ENCODE assay signal across 11 cellular contexts in genomic region chr1:46370214-46370633, GRCh38. TPM values are rescaled to one million over a fixed set of nuclear protein-coding genes. Genes with fewer than 3 reads are reported as not detected.
DNase-seq lines count a peak whose midpoint lies in the region; ATAC-seq and TF ChIP-seq lines count a peak whose summit lies in the region.
"Had no signal": no experiment of that assay in that cellular context is flagged by ENCODE, and none has a peak within 500 bp of the region (broad histone marks: within the 10 kb centered on the region; RNA-seq: fewer than 3 reads in every experiment).

No MANE protein-coding gene starts in this region.

- no peak overlapping the region for H3K27ac ChIP-seq in RWPE2 (ENCODE audit: poor library complexity, severe bottlenecking)
- H3K27ac ChIP-seq: SK-N-MC had no signal

- peaks cover 12% of the 10 kb centered on the region for H3K36me3 Mint-ChIP-seq in natural killer cell treated with Interleukin-12 subunit alpha and Interleukin-12 subunit beta and Interleukin-15 and Interleukin-18, amount 100 ng/mL, for 72 hours

- DNase-seq in GM12865 (ENCODE audit: low read depth) (peak; percentile 9), RWPE2 (ENCODE audit: low spot score) (no peak), left lobe of liver (ENCODE audit: low spot score) (no peak), superior temporal gyrus (ENCODE audit: extremely low spot score) (no peak), activated gamma-delta T cell treated with Interleukin-2 at 50 U/mL for 16 hours (no peak)
- DNase-seq in natural killer cell treated with Interleukin-12 subunit alpha and Interleukin-12 subunit beta and Interleukin-15 and Interleukin-18, amount 100 ng/mL, for 72 hours (ENCODE audit: low spot score) = no peak

- peak; percentile 49 for ATAC-seq in HG02610 (IDR thresholded peaks at IDR 0.05; ENCODE audit: unreplicated experiment)
- peak; percentile 49 for ATAC-seq in RWPE2 (ENCODE audit: low read depth)
- peak; percentile 28 for ATAC-seq in left lobe of liver
- no peak for ATAC-seq in GM18907 (IDR thresholded peaks at IDR 0.05; ENCODE audit: unreplicated experiment)
- ATAC-seq in natural killer cell treated with Interleukin-12 subunit alpha and Interleukin-12 subunit beta and Interleukin-15 and Interleukin-18, amount 100 ng/mL, for 72 hours = no peak

- peak overlapping the region in 1 of 2 donors; percentile 0 for H3K27ac Mint-ChIP-seq in natural killer cell treated with Interleukin-12 subunit alpha and Interleukin-12 subunit beta and Interleukin-15 and Interleukin-18, amount 100 ng/mL, for 72 hours

- peaks cover 7% of the 10 kb centered on the region for H3K36me3 ChIP-seq in RWPE2 (ENCODE audit: low read depth)

- no peaks in the 10 kb centered on the region for H3K4me1 ChIP-seq in RWPE2 (ENCODE audit: insufficient read depth, poor library complexity, severe bottlenecking)
- H3K4me1 ChIP-seq: HAP-1 had no signal

- no peaks in the 10 kb centered on the region for H3K9me3 ChIP-seq in RWPE2 (ENCODE audit: severe bottlenecking)
- H3K9me3 ChIP-seq: HAP-1 had no signal

- H3K4me1 Mint-ChIP-seq in natural killer cell treated with Interleukin-12 subunit alpha and Interleukin-12 subunit beta and Interleukin-15 and Interleukin-18, amount 100 ng/mL, for 72 hours (ENCODE audit: low read depth in 2 of 2) = peaks cover 5 to 6% of the 10 kb centered on the region in 2 donors
- H3K4me1 Mint-ChIP-seq: nephron had no signal

- no peaks in the 10 kb centered on the region for H3K27me3 Mint-ChIP-seq in natural killer cell treated with Interleukin-12 subunit alpha and Interleukin-12 subunit beta and Interleukin-15 and Interleukin-18, amount 100 ng/mL, for 72 hours

- H3K4me3 Mint-ChIP-seq in natural killer cell treated with Interleukin-12 subunit alpha and Interleukin-12 subunit beta and Interleukin-15 and Interleukin-18, amount 100 ng/mL, for 72 hours = no peak overlapping the region
- H3K4me3 Mint-ChIP-seq: nephron had no signal

- TF ChIP-seq CTCF in GM12865 (IDR thresholded peaks at IDR 0.05; ENCODE audit: insufficient read depth, low read depth, low read length, missing control alignments) = no peak
- no peak for TF ChIP-seq CTCF in RWPE2 (IDR thresholded peaks at IDR 0.05; ENCODE audit: poor library complexity, severe bottlenecking)

- H3K4me3 ChIP-seq in GM12865 (ENCODE audit: low read depth, low read length) (no peak overlapping the region), RWPE2 (ENCODE audit: severe bottlenecking) (no peak overlapping the region)
- H3K4me3 ChIP-seq: HAP-1, SK-N-MC had no signal

- H3K27me3 ChIP-seq in RWPE2 (ENCODE audit: insufficient read depth, poor library complexity, severe bottlenecking) = no peaks in the 10 kb centered on the region

- no peaks in the 10 kb centered on the region for H3K9me3 Mint-ChIP-seq in natural killer cell treated with Interleukin-12 subunit alpha and Interleukin-12 subunit beta and Interleukin-15 and Interleukin-18, amount 100 ng/mL, for 72 hours
- H3K9me3 Mint-ChIP-seq: nephron had no signal

RNA-seq across cellular contexts. Expression of gene FAAH, which starts 23.9 kb away (rescaled TPM):
- 38.9 TPM for total RNA-seq in left lobe of liver
- total RNA-seq in natural killer cell treated with Interleukin-12 subunit alpha and Interleukin-12 subunit beta and Interleukin-15 and Interleukin-18, amount 100 ng/mL, for 72 hours = 1 to 10 TPM; 4.1 to 6.6 TPM

RNA-seq across cellular contexts. Expression of gene NSUN4, which starts 29.6 kb away (rescaled TPM):
- total RNA-seq in left lobe of liver = 9.3 TPM
- 10 to 100 TPM; 24.0 to 43.8 TPM for total RNA-seq in natural killer cell treated with Interleukin-12 subunit alpha and Interleukin-12 subunit beta and Interleukin-15 and Interleukin-18, amount 100 ng/mL, for 72 hours

Comparison
In these comparisons a context has a peak if more than half of its experiments do, and no peak if none do; other contexts are left out.
1. ATAC-seq: peak in HG02610 (single experiment), RWPE2 (single experiment) and left lobe of liver (single experiment); none in GM18907 (single experiment) and natural killer cell treated with Interleukin-12 subunit alpha and Interleukin-12 subunit beta and Interleukin-15 and Interleukin-18, amount 100 ng/mL, for 72 hours (0 of 2).